In genomic region chr22:17891427-17892167, GRCh38 we compare ENCODE assay signal across 9 cellular contexts.
DNase-seq lines count a peak whose midpoint lies in the region; ATAC-seq, FAIRE-seq and TF ChIP-seq lines count a peak whose summit lies in the region.
"Had no signal": no experiment of that assay in that cellular context is flagged by ENCODE, and none has a peak within 500 bp of the region (broad histone marks: within the 10 kb centered on the region; RNA-seq: fewer than 3 reads in every experiment).

No MANE protein-coding gene starts in this region.

- ATAC-seq in HepG2, result peak; percentile 87
- no peak for ATAC-seq in HG02678 (IDR thresholded peaks at IDR 0.05; ENCODE audit: unreplicated experiment)
- ATAC-seq in GM21526 (IDR thresholded peaks at IDR 0.05; ENCODE audit: low FRiP score, unreplicated experiment), result no peak

- H3K36me3 ChIP-seq in breast epithelium (no peaks in the 10 kb centered on the region), HepG2 (replicated peaks in 1 of 2; ENCODE audit: control insufficient read depth in 1 of 2, insufficient read depth in 2 of 2, low read length in 2 of 2) (peaks cover 11 to 43% of the 10 kb centered on the region in 2 experiments)

- CTCF ChIA-PET in AG04449 (lab: Yijun Ruan, JAX) (interaction anchor here (0.7 to 7.2 kb wide), 13 partner anchors 8 to 333 kb away, joined by 3 to 59 read pairs (median 3); partner anchors contain the start of gene PEX26), HepG2 (lab: Yijun Ruan, JAX; ENCODE audit: low intra/inter-chr PET ratio, low total read pairs) (no interaction called here)

- H4K20me1 ChIP-seq in HepG2 (ENCODE audit: insufficient read depth, low read length), result no peaks in the 10 kb centered on the region

- H3K4me2 ChIP-seq in HepG2 (ENCODE audit: low read depth, low read length), result no peak overlapping the region

- BruUV-seq in HepG2 (replicated peaks; lab: Mats Ljungman, UMichigan), result no TSS peak

- TF ChIP-seq EP300 in HepG2 (IDR thresholded peaks at IDR 0.05; ENCODE audit: low read depth in 2 of 2, low read length in 2 of 2) (no peak), HepG2 (CRISPR knock-in tag; IDR thresholded peaks at IDR 0.05; ENCODE audit: borderline replicate concordance) (no peak)

- H3K27me3 ChIP-seq in breast epithelium (no peaks in the 10 kb centered on the region), HepG2 (ENCODE audit: control insufficient read depth in 1 of 2, insufficient read depth in 2 of 2, low read length in 2 of 2) (no peaks in the 10 kb centered on the region)

- no peak overlapping the region for H2AFZ ChIP-seq in HepG2 (ENCODE audit: low read length)

- 85% methylated on average over 8 of the region's 12 CpGs for WGBS in HepG2 (ENCODE audit: low lambda C conversion rate)

- TF ChIP-seq POLR2A in breast epithelium (IDR thresholded peaks at IDR 0.05) (no peak), HepG2 (IDR thresholded peaks at IDR 0.05; ENCODE audit: insufficient read depth in 1 of 2, low read depth in 2 of 2, low read length in 2 of 2) (no peak)

- H3K79me2 ChIP-seq in HepG2 (ENCODE audit: insufficient read depth, low read length), result no peaks in the 10 kb centered on the region

- TF ChIP-seq CTCF in AG04449 (IDR thresholded peaks at IDR 0.05; ENCODE audit: insufficient read depth, low read length, missing control alignments), result peak; percentile 21
- peak in 2 of 3 donors; percentile 32 to 33 for TF ChIP-seq CTCF in breast epithelium (IDR thresholded peaks at IDR 0.05)
- TF ChIP-seq CTCF in HepG2 (CRISPR knock-in tag; IDR thresholded peaks at IDR 0.05), result peak; percentile 84

- intact Hi-C loops in breast epithelium (cut with DNase I; ENCODE audit: low total_unique reads) (no loop called here), HepG2 (cut with micrococcal nuclease; ENCODE audit: unreplicated experiment) (loop anchor here (5.0 to 10.0 kb wide), 2 partner anchors 59 to 63 kb away; no protein-coding TSS in a partner anchor)

- no peak for DNase-seq in AG04449 (ENCODE audit: low read depth, low spot score)
- peak; percentile 75 for DNase-seq in HuH-7 (ENCODE audit: low spot score)
- DNase-seq in breast epithelium (ENCODE audit: low spot score in 2 of 2), result no peak
- peak; percentile 7 for DNase-seq in HepG2 (ENCODE audit: low spot score)
- DNase-seq in CD1c-positive myeloid dendritic cell (ENCODE audit: extremely low spot score), result no peak
- no peak for DNase-seq in RCC 7860 (ENCODE audit: low spot score)

- H3K9me3 ChIP-seq in breast epithelium (no peaks in the 10 kb centered on the region), HepG2 (ENCODE audit: low read length) (no peaks in the 10 kb centered on the region)

- in situ Hi-C loops in HepG2 (cut with HindIII; ENCODE audit: extremely low pct_ligation_motif_present, low pct_unique_long_range_greater_than_20kb), result no loop called here

- FAIRE-seq in HepG2 (lab: Jason Lieb, UNC) (peak; percentile 26), RCC 7860 (lab: Jason Lieb, UNC) (no peak)
- FAIRE-seq: G401.6 had no signal

- H3K4me3 ChIP-seq in AG04449 (ENCODE audit: low read depth, low read length), result no peak overlapping the region
- H3K4me3 ChIP-seq in breast epithelium, result no peak overlapping the region
- no peak overlapping the region for H3K4me3 ChIP-seq in HepG2 (replicated peaks in 1 of 3; ENCODE audit: insufficient read depth in 1 of 3, low read depth in 2 of 3, low read length in 3 of 3)

- H3K4me1 ChIP-seq in breast epithelium, result peaks cover 0 to 4% of the 10 kb centered on the region in 2 donors
- peaks cover 39% of the 10 kb centered on the region for H3K4me1 ChIP-seq in HepG2 (ENCODE audit: insufficient read depth, low read length)

- H3K9ac ChIP-seq in HepG2 (ENCODE audit: insufficient read depth, low read depth, low read length), result no peak overlapping the region

- H3K27ac ChIP-seq in breast epithelium (peak overlapping the region in 1 of 2 donors; percentile 10), HepG2 (ENCODE audit: extremely low read length, insufficient read depth, low read length) (no peak overlapping the region)

- TF ChIP-seq RAD21 in HepG2 (CRISPR knock-in tag; IDR thresholded peaks at IDR 0.05), result peak; percentile 55; the same call in 1 of the 2 replicates

- POLR2A ChIA-PET in AG04449 (lab: Yijun Ruan, JAX) (no interaction called here), HepG2 (lab: Yijun Ruan, JAX) (interaction anchor here (0.9 kb wide), 1 partner anchor 186 kb away, joined by 3 read pairs; the partner anchor contains the start of gene PEX26)

TF ChIP-seq in HepG2, 621 proteins besides CTCF, POLR2A, EP300 and RAD21 (continues in another document):
- TF ChIP-seq SMC3 (IDR thresholded peaks at IDR 0.05; ENCODE audit: low read length), result peak; percentile 22; the same call in 1 of the 2 replicates
- no peak for TF ChIP-seq ZBED4 (CRISPR knock-in tag; IDR thresholded peaks at IDR 0.05; ENCODE audit: borderline replicate concordance)
- 0 out of 2 replicates have a peak, but pooled peaks have one; percentile 16 for TF ChIP-seq ZKSCAN1 (IDR thresholded peaks at IDR 0.05; ENCODE audit: low read length)
- TF ChIP-seq STAG1 (CRISPR knock-in tag; IDR thresholded peaks at IDR 0.05), result peak; percentile 70
- TF ChIP-seq PHB2 (IDR thresholded peaks at IDR 0.05; ENCODE audit: partially characterized antibody), result no peak
- TF ChIP-seq POGZ (CRISPR knock-in tag; IDR thresholded peaks at IDR 0.05), result no peak
- TF ChIP-seq HDAC1 (CRISPR knock-in tag; IDR thresholded peaks at IDR 0.05), result no peak
- peak; percentile 58 for TF ChIP-seq XRCC5 (optimal IDR thresholded peaks at IDR 0.05; ENCODE audit: low read length)
- TF ChIP-seq PATZ1 (CRISPR knock-in tag; IDR thresholded peaks at IDR 0.05), result 0 out of 2 replicates have a peak, but pooled peaks have one; percentile 11
- no peak for TF ChIP-seq ZNF10 (CRISPR knock-in tag; IDR thresholded peaks at IDR 0.05; ENCODE audit: borderline replicate concordance, low read depth)

Comparison
In these comparisons a context has a peak if more than half of its experiments do, and no peak if none do; other contexts are left out.
1. DNase-seq: peak in HuH-7 (single experiment) and HepG2 (single experiment); none in AG04449 (single experiment), breast epithelium (0 of 2), CD1c-positive myeloid dendritic cell (single experiment) and RCC 7860 (single experiment).
2. CTCF ChIP-seq: peak in every context shown above with its lines; median percentile 84 in HepG2; 32 in breast epithelium; 21 in AG04449.